In genomic region chrX:9530848-9531274, GRCh38 we compare ENCODE assay signal across 8 cellular contexts.
DNase-seq lines count a peak whose midpoint lies in the region; ATAC-seq and TF ChIP-seq lines count a peak whose summit lies in the region.

No MANE protein-coding gene starts in this region.

- no peak for TF ChIP-seq CTCF in GM13977 (IDR thresholded peaks at IDR 0.05; ENCODE audit: extremely low read depth, insufficient read depth, missing control alignments)

- DNase-seq in GM13977 (ENCODE audit: low spot score): peak; percentile 58
- DNase-seq in NCI-H2171 treated with DMSO at 0.1 percent for 48 hours (lab: John Stamatoyannopoulos, UW): peak; percentile 88
- peak; percentile 29 to 30 for DNase-seq in activated CD4-positive, alpha-beta T cell treated with anti-CD3 and anti-CD28 coated beads for 4 hours
- peak; percentile 31 to 60 for DNase-seq in dermis microvascular lymphatic vessel endothelial cell (ENCODE audit: low read depth in 2 of 2)
- peak; percentile 56 for DNase-seq in medulla oblongata (ENCODE audit: extremely low spot score)
- DNase-seq in stimulated activated CD8-positive, alpha-beta memory T cell treated with anti-CD3 and anti-CD28 coated beads, Interleukin-15, amount 100 ng/mL, for 24 hours (ENCODE audit: low read depth): peak; percentile 3

- in situ Hi-C loops in GM13977 (cut with MboI; ENCODE audit: low pct_unique_long_range_greater_than_20kb, low sequenced_read_pairs, unreplicated experiment): no loop called here

- ATAC-seq in HG02798 (IDR thresholded peaks at IDR 0.05; ENCODE audit: poor library complexity, unreplicated experiment) (peak; percentile 84), HG03095 (IDR thresholded peaks at IDR 0.05; ENCODE audit: unreplicated experiment) (no peak)

Comparison
In these comparisons a context has a peak if more than half of its experiments do, and no peak if none do; other contexts are left out.
1. DNase-seq: peak in every context shown above with its lines; median percentile 88 in NCI-H2171 treated with DMSO at 0.1 percent for 48 hours; 58 in GM13977; 56 in medulla oblongata; 46 in dermis microvascular lymphatic vessel endothelial cell; 30 in activated CD4-positive, alpha-beta T cell treated with anti-CD3 and anti-CD28 coated beads for 4 hours; 3 in stimulated activated CD8-positive, alpha-beta memory T cell treated with anti-CD3 and anti-CD28 coated beads, Interleukin-15, amount 100 ng/mL, for 24 hours.